9 cellular contexts compared by ENCODE assay signal in the genomic region with DNA sequence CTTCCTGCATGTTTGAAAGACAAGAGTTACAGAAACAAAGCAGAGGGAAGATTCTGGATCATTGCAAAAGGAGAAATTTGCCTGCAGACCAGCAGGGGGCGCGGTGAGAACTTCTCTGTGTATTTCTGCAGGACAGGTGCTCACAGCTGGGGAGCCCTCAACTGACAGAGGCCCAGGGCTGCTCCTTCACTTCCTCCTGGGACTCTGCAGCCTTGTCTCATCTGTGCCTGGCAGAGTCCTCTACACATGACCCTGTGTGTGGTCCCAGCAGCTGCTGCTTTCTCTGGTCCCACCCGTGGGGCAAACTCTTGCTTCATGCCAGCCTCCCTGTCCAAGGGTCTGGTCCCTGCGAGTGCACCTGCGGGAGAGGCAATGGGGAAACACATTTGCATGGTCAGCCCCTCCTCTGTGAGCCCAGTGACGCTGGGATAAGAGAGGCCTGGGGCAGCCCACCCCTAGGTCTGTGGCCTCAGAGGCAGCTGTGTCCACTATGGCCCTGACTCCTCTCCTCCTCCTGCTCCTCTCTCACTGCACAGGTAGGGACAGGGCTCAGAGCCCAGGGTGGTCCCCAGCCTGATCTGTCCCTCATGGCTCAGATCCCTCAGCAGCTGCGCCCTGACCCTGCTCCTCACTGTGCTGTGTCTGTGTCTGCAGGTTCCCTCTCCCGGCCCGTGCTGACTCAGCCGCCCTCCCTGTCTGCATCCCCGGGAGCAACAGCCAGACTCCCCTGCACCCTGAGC. TPM values are rescaled to one million over a fixed set of nuclear protein-coding genes. Genes with fewer than 3 reads are reported as not detected.
DNase-seq lines count a peak whose midpoint lies in the region; ATAC-seq, FAIRE-seq and TF ChIP-seq lines count a peak whose summit lies in the region.
"Had no signal": no experiment of that assay in that cellular context is flagged by ENCODE, and none has a peak within 500 bp of the region (broad histone marks: within the 10 kb centered on the region; RNA-seq: fewer than 3 reads in every experiment).

No MANE protein-coding gene starts in this region.

- H3K9me1 ChIP-seq in K562 (ENCODE audit: control insufficient read depth, insufficient read depth, low read length): peaks cover 6% of the 10 kb centered on the region

- H3K9me3 ChIP-seq in Peyer's patch: no peaks in the 10 kb centered on the region
- no peaks in the 10 kb centered on the region for H3K9me3 ChIP-seq in K562 (replicated peaks; ENCODE audit: control insufficient read depth, insufficient read depth, low read depth, low read length)
- H3K9me3 ChIP-seq in lung (ENCODE audit: control insufficient read depth in 2 of 2, insufficient read depth in 1 of 2, low read length in 1 of 2): no peaks in the 10 kb centered on the region

- in situ Hi-C loops in K562 (cut with MboI): no loop called here

- peak; percentile 61 to 68 for DNase-seq in stimulated activated CD4-positive, alpha-beta T cell treated with anti-CD3 and anti-CD28 coated beads, Interleukin-2, amount 100 ng/mL, for 48 hours
- DNase-seq in stimulated activated CD4-positive, alpha-beta T cell treated with anti-CD3 and anti-CD28 coated beads, Interleukin-12 subunit alpha, Interleukin-12 subunit beta, amount 100 ng/mL, for 4 hours: no peak
- DNase-seq in Peyer's patch (peak in 2 of 3 donors; percentile 75 to 84), K562 (ENCODE audit: extremely low read depth in 1 of 4, low spot score in 3 of 4) (peak; percentile 90 to 95 (median 91)), lung (ENCODE audit: low spot score) (no peak)

- no peaks in the 10 kb centered on the region for H3K79me2 ChIP-seq in K562 (ENCODE audit: control insufficient read depth, insufficient read depth, low read length)

- WGBS in K562 (ENCODE audit: insufficient coverage, low coverage, missing lambda C conversion rate): under 1% methylated on average over 11 of the region's 11 CpGs
- 43 to 44% methylated on average over 11 of the region's 11 CpGs for WGBS in lung, 2 donors

- peaks cover 0 to 5% (median 0%) of the 10 kb centered on the region in 4 donors for H3K4me1 ChIP-seq in Peyer's patch
- H3K4me1 ChIP-seq in K562 (replicated peaks in 1 of 2; ENCODE audit: control insufficient read depth in 2 of 2, insufficient read depth in 2 of 2, low read length in 2 of 2): peaks cover 0 to 13% of the 10 kb centered on the region in 2 experiments; a peak in 2 of 5 replicates
- no peaks in the 10 kb centered on the region for H3K4me1 ChIP-seq in lung (ENCODE audit: control insufficient read depth in 2 of 2, insufficient read depth in 2 of 2, low read length in 2 of 2)

- no TSS peak for BruUV-seq in K562 (replicated peaks; lab: Mats Ljungman, UMichigan)

- peaks cover 31% of the 10 kb centered on the region for H4K20me1 ChIP-seq in K562 (replicated peaks; ENCODE audit: control insufficient read depth, insufficient read depth, low read length)

- CTCF ChIA-PET in K562 (lab: Yijun Ruan, JAX; ENCODE audit: low intra/inter-chr PET ratio): interaction anchor here (0.7 to 2.2 kb wide), 14 partner anchors 16 to 683 kb away, joined by 3 to 8 read pairs (median 3); no protein-coding TSS in a partner anchor

- peak; percentile 50 for ATAC-seq in HG03097 (IDR thresholded peaks at IDR 0.05; ENCODE audit: low FRiP score, unreplicated experiment)
- ATAC-seq in K562: peak; percentile 87
- no peak for ATAC-seq in lung (ENCODE audit: insufficient read depth, low FRiP score)
- ATAC-seq in GM18858 (IDR thresholded peaks at IDR 0.05; ENCODE audit: unreplicated experiment): no peak
- no peak for ATAC-seq in GM19324 (IDR thresholded peaks at IDR 0.05; ENCODE audit: low FRiP score, unreplicated experiment)

- peak; percentile 36 to 83 for TF ChIP-seq RAD21 in K562 (CRISPR knock-in tag; conservative IDR thresholded peaks at IDR 0.05 in 1 of 2, IDR thresholded peaks at IDR 0.05 in 1 of 2)

- TF ChIP-seq EP300 in K562 (IDR thresholded peaks at IDR 0.05; ENCODE audit: low read length): 0 out of 2 replicates have a peak, but pooled peaks have one; percentile 19

- H3K9ac ChIP-seq in K562 (ENCODE audit: insufficient read depth in 1 of 2, low read depth in 2 of 2, low read length in 2 of 2): peak overlapping the region in 1 of 2 experiments; percentile 4; a peak in 1 of 4 replicates

- H3K36me3 ChIP-seq in Peyer's patch (no peaks in the 10 kb centered on the region), K562 (ENCODE audit: control insufficient read depth, insufficient read depth, low read length) (no peaks in the 10 kb centered on the region), lung (ENCODE audit: control insufficient read depth in 2 of 2, insufficient read depth in 2 of 2, low read length in 2 of 2) (no peaks in the 10 kb centered on the region)

- H3K27ac ChIP-seq in Peyer's patch: peak overlapping the region in 1 of 4 donors; percentile 61
- H3K27ac ChIP-seq in K562 (ENCODE audit: extremely low read depth, low read depth, low read length): no peak overlapping the region
- no peak overlapping the region for H3K27ac ChIP-seq in lung (ENCODE audit: low read depth in 1 of 2, low read length in 1 of 2)

- intact Hi-C loops in K562 (cut with micrococcal nuclease): loop anchor here (5.0 kb wide), 2 partner anchors 489 to 756 kb away; no protein-coding TSS in a partner anchor

- TF ChIP-seq POLR2A in Peyer's patch (IDR thresholded peaks at IDR 0.05) (no peak), K562 (conservative IDR thresholded peaks at IDR 0.05) (no peak)

- H3K27me3 ChIP-seq in Peyer's patch (no peaks in the 10 kb centered on the region), K562 (ENCODE audit: control insufficient read depth in 2 of 2, insufficient read depth in 2 of 2, low read length in 2 of 2) (peaks cover 44 to 70% of the 10 kb centered on the region in 2 experiments), lung (ENCODE audit: control insufficient read depth, insufficient read depth) (no peaks in the 10 kb centered on the region)

- H2AFZ ChIP-seq in K562 (ENCODE audit: low read depth, low read length): no peak overlapping the region

- POLR2A ChIA-PET in K562 (lab: Yijun Ruan, JAX): interaction anchor here (0.5 to 6.5 kb wide), 22 partner anchors 8 to 1065 kb away, joined by 3 to 33 read pairs (median 3); partner anchors contain the start of gene TOP3B

- no peak overlapping the region for H3K4me2 ChIP-seq in K562 (ENCODE audit: insufficient read depth, low read length)

- peak; percentile 86 for FAIRE-seq in K562 (lab: Jason Lieb, UNC)
- FAIRE-seq: colon had no signal

- TF ChIP-seq CTCF in Peyer's patch (IDR thresholded peaks at IDR 0.05) (peak in 5 of 6 experiments; percentile 21 to 69 (median 50)), K562 (IDR thresholded peaks at IDR 0.05 in 2 of 3, conservative IDR thresholded peaks at IDR 0.05 in 1 of 3; ENCODE audit: insufficient read depth in 2 of 3, low read depth in 1 of 3, low read length in 3 of 3) (peak in 2 of 3 experiments; percentile 99 to 100; a peak in 4 of 6 replicates), lung (IDR thresholded peaks at IDR 0.05; ENCODE audit: control extremely low read depth, extremely low read depth) (peak; percentile 36)

- no peak overlapping the region for H3K4me3 ChIP-seq in Peyer's patch
- H3K4me3 ChIP-seq in K562: no peak overlapping the region
- no peak overlapping the region for H3K4me3 ChIP-seq in lung

TF ChIP-seq in K562, 482 proteins besides CTCF, POLR2A, EP300 and RAD21 (continues in another document):
- no peak for TF ChIP-seq ZNF507 (tag; conservative IDR thresholded peaks at IDR 0.05)
- no peak for TF ChIP-seq NBN (IDR thresholded peaks at IDR 0.05; ENCODE audit: low read depth)
- TF ChIP-seq BRF2 (IDR thresholded peaks at IDR 0.05; ENCODE audit: borderline replicate concordance, insufficient read depth, insufficient read length): no peak
- TF ChIP-seq NRF1 (conservative IDR thresholded peaks at IDR 0.05 in 1 of 2, IDR thresholded peaks at IDR 0.05 in 1 of 2): no peak
- TF ChIP-seq RCOR1 (IDR thresholded peaks at IDR 0.05; ENCODE audit: borderline replicate concordance in 1 of 2, low read depth in 2 of 2, low read length in 2 of 2): peak in 1 of 2 experiments; percentile 75; a peak in 2 of 4 replicates
- no peak for TF ChIP-seq NEUROD1 (IDR thresholded peaks at IDR 0.05; ENCODE audit: borderline replicate concordance, low read depth, low read length, partially characterized antibody)

RNA-seq across cellular contexts. Expression of gene VPREB1, which starts 43.2 kb away (rescaled TPM):
- total RNA-seq in Peyer's patch (not detected), K562 (2014; rRNA removed) (not detected in 2 replicates), K562 (2014; rRNA removed; fragmentation: Illumina TruSeq; extraction: Trizol) (not detected in 2 replicates), K562 (2015; rRNA removed; fragmentation: Illumina TruSeq; extraction: Trizol) (not detected in 2 replicates), K562 (2021) (not detected in 2 replicates), lung (not detected)
- not detected in 2 replicates for total RNA-seq in K562 (2011; cell fraction: chromatin; rRNA removed; ENCODE audit: low replicate concordance)
- not detected in 2 replicates for total RNA-seq in K562 (2011; cell fraction: nucleolus; rRNA removed)
- not detected in 2 replicates for total RNA-seq in K562 (2011; cell fraction: nucleoplasm; rRNA removed)
- polyA plus RNA-seq in K562 (2011; rRNA removed) (not detected in 2 replicates), K562 (2014; fragmentation: Illumina TruSeq; extraction: Trizol) (not detected in 2 replicates), K562 (2014; fragmentation: Nextera tagmentation; extraction: Ambion mirVana) (not detected), K562 (2014; rRNA removed) (not detected in 2 replicates), lung (under 1 TPM in 1 of 2 donors, not detected in 1; 0.11 TPM)
- not detected in 2 replicates for polyA plus RNA-seq in K562 (2011; cell fraction: cytosol; rRNA removed)
- not detected in 2 replicates for polyA plus RNA-seq in K562 (2011; cell fraction: nucleus; rRNA removed)
- not detected in 2 replicates for polyA plus RNA-seq in K562 (2012)
- polyA minus RNA-seq in K562 (2011; rRNA and poly(A)+ RNA removed): not detected in 2 replicates
- polyA minus RNA-seq in K562 (2011; cell fraction: cytosol; rRNA and poly(A)+ RNA removed): not detected in 2 replicates
- not detected in 2 replicates for polyA minus RNA-seq in K562 (2011; cell fraction: nucleus; rRNA and poly(A)+ RNA removed)

Comparison
In these comparisons a context has a peak if more than half of its experiments do, and no peak if none do; other contexts are left out.
1. DNase-seq: peak in stimulated activated CD4-positive, alpha-beta T cell treated with anti-CD3 and anti-CD28 coated beads, Interleukin-2, amount 100 ng/mL, for 48 hours (2 of 2), Peyer's patch (2 of 3) and K562 (4 of 4); none in stimulated activated CD4-positive, alpha-beta T cell treated with anti-CD3 and anti-CD28 coated beads, Interleukin-12 subunit alpha, Interleukin-12 subunit beta, amount 100 ng/mL, for 4 hours (single experiment) and lung (single experiment).
2. ATAC-seq: peak in HG03097 (single experiment) and K562 (single experiment); none in lung (single experiment), GM18858 (single experiment) and GM19324 (single experiment).
3. CTCF ChIP-seq: peak in every context shown above with its lines; median percentile 100 in K562; 50 in Peyer's patch; 36 in lung.